ENCODE assay signal across 1 cellular context in the genomic region with DNA sequence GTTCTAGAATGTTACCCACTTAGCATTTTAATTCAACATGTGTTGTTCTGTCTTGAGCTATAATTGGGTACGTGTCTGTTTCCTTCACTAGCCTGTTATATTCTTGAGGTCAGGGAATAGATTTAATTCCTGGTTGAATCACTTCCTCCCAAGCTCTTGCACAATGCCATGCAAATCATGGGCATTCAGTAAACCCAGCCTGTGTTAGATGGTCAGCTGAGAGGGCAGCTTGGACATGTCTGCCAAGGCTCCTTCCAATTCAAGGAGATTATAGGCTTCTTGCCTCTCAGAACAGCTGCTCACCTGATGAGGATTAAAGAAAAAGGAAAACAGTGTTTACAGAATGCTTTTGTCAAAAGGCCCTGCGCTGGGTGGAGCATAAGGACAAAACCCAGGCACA.
TF ChIP-seq lines count a peak whose summit lies in the region.

No MANE protein-coding gene starts in this region.

TF ChIP-seq in GM23338, 12 proteins besides CTCF, POLR2A, EP300 and RAD21 (continued from another document):
- TF ChIP-seq, protein P1, sequence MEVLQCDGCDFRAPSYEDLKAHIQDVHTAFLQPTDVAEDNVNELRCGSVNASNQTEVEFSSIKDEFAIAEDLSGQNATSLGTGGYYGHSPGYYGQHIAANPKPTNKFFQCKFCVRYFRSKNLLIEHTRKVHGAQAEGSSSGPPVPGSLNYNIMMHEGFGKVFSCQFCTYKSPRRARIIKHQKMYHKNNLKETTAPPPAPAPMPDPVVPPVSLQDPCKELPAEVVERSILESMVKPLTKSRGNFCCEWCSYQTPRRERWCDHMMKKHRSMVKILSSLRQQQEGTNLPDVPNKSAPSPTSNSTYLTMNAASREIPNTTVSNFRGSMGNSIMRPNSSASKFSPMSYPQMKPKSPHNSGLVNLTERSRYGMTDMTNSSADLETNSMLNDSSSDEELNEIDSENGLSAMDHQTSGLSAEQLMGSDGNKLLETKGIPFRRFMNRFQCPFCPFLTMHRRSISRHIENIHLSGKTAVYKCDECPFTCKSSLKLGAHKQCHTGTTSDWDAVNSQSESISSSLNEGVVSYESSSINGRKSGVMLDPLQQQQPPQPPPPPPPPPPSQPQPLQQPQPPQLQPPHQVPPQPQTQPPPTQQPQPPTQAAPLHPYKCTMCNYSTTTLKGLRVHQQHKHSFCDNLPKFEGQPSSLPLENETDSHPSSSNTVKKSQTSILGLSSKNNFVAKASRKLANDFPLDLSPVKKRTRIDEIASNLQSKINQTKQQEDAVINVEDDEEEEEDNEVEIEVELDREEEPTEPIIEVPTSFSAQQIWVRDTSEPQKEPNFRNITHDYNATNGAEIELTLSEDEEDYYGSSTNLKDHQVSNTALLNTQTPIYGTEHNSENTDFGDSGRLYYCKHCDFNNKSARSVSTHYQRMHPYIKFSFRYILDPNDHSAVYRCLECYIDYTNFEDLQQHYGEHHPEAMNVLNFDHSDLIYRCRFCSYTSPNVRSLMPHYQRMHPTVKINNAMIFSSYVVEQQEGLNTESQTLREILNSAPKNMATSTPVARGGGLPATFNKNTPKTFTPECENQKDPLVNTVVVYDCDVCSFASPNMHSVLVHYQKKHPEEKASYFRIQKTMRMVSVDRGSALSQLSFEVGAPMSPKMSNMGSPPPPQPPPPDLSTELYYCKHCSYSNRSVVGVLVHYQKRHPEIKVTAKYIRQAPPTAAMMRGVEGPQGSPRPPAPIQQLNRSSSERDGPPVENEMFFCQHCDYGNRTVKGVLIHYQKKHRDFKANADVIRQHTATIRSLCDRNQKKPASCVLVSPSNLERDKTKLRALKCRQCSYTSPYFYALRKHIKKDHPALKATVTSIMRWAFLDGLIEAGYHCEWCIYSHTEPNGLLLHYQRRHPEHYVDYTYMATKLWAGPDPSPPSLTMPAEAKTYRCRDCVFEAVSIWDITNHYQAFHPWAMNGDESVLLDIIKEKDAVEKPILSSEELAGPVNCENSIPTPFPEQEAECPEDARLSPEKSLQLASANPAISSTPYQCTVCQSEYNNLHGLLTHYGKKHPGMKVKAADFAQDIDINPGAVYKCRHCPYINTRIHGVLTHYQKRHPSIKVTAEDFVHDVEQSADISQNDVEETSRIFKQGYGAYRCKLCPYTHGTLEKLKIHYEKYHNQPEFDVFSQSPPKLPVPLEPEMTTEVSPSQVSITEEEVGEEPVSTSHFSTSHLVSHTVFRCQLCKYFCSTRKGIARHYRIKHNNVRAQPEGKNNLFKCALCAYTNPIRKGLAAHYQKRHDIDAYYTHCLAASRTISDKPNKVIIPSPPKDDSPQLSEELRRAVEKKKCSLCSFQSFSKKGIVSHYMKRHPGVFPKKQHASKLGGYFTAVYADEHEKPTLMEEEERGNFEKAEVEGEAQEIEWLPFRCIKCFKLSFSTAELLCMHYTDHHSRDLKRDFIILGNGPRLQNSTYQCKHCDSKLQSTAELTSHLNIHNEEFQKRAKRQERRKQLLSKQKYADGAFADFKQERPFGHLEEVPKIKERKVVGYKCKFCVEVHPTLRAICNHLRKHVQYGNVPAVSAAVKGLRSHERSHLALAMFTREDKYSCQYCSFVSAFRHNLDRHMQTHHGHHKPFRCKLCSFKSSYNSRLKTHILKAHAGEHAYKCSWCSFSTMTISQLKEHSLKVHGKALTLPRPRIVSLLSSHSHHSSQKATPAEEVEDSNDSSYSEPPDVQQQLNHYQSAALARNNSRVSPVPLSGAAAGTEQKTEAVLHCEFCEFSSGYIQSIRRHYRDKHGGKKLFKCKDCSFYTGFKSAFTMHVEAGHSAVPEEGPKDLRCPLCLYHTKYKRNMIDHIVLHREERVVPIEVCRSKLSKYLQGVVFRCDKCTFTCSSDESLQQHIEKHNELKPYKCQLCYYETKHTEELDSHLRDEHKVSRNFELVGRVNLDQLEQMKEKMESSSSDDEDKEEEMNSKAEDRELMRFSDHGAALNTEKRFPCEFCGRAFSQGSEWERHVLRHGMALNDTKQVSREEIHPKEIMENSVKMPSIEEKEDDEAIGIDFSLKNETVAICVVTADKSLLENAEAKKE (CRISPR knock-in tag; IDR thresholded peaks at IDR 0.05): no peak
- no peak for TF ChIP-seq POLR2AphosphoS5 (IDR thresholded peaks at IDR 0.05; ENCODE audit: low read depth)
- TF ChIP-seq, protein P2, sequence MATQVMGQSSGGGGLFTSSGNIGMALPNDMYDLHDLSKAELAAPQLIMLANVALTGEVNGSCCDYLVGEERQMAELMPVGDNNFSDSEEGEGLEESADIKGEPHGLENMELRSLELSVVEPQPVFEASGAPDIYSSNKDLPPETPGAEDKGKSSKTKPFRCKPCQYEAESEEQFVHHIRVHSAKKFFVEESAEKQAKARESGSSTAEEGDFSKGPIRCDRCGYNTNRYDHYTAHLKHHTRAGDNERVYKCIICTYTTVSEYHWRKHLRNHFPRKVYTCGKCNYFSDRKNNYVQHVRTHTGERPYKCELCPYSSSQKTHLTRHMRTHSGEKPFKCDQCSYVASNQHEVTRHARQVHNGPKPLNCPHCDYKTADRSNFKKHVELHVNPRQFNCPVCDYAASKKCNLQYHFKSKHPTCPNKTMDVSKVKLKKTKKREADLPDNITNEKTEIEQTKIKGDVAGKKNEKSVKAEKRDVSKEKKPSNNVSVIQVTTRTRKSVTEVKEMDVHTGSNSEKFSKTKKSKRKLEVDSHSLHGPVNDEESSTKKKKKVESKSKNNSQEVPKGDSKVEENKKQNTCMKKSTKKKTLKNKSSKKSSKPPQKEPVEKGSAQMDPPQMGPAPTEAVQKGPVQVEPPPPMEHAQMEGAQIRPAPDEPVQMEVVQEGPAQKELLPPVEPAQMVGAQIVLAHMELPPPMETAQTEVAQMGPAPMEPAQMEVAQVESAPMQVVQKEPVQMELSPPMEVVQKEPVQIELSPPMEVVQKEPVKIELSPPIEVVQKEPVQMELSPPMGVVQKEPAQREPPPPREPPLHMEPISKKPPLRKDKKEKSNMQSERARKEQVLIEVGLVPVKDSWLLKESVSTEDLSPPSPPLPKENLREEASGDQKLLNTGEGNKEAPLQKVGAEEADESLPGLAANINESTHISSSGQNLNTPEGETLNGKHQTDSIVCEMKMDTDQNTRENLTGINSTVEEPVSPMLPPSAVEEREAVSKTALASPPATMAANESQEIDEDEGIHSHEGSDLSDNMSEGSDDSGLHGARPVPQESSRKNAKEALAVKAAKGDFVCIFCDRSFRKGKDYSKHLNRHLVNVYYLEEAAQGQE (IDR thresholded peaks at IDR 0.05; ENCODE audit: unreplicated experiment): no peak
- TF ChIP-seq, protein P3, sequence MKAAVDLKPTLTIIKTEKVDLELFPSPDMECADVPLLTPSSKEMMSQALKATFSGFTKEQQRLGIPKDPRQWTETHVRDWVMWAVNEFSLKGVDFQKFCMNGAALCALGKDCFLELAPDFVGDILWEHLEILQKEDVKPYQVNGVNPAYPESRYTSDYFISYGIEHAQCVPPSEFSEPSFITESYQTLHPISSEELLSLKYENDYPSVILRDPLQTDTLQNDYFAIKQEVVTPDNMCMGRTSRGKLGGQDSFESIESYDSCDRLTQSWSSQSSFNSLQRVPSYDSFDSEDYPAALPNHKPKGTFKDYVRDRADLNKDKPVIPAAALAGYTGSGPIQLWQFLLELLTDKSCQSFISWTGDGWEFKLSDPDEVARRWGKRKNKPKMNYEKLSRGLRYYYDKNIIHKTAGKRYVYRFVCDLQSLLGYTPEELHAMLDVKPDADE (IDR thresholded peaks at IDR 0.05): no peak
TF ChIP-seq in GM23338: peak in this region for 0.
